ENCODE assay signal across 8 cellular contexts in genomic region chr15:67122816-67123215, GRCh38. TPM values are rescaled to one million over a fixed set of nuclear protein-coding genes. Genes with fewer than 3 reads are reported as not detected.
A peak's percentile ranks its signal among the peaks of the same experiment; 100 is the strongest.
DNase-seq lines count a peak whose midpoint lies in the region; ATAC-seq and TF ChIP-seq lines count a peak whose summit lies in the region.
"Not testable (repeated sequence)": the region's sequence is repeated elsewhere in the genome, so short reads cannot be mapped to it uniquely, and the experiment has no call there.

No MANE protein-coding gene starts in this region.

- not testable (repeated sequence) for H3K9me3 ChIP-seq in PC-3 (ENCODE audit: low read length); esophagus squamous epithelium; transverse colon

- H4K20me1 ChIP-seq in PC-3 (ENCODE audit: low read length): not testable (repeated sequence)

- H3K9me2 ChIP-seq in PC-3 (replicated peaks; ENCODE audit: low read length): not testable (repeated sequence)

- H3K36me3 Mint-ChIP-seq in CD14-positive monocyte: peaks cover 51 to 57% of the 10 kb centered on the region in 2 donors
- H3K36me3 Mint-ChIP-seq in activated CD4-positive, alpha-beta memory T cell treated with anti-CD3 and anti-CD28 coated beads for 36 hours: peaks cover 12% of the 10 kb centered on the region
- peaks cover 8 to 11% of the 10 kb centered on the region in 2 donors for H3K36me3 Mint-ChIP-seq in naive B cell

- H3K4me1 ChIP-seq in PC-3 (ENCODE audit: insufficient read depth, low read length) (peaks cover 87% of the 10 kb centered on the region), esophagus squamous epithelium (peaks cover 78 to 100% (median 90%) of the 10 kb centered on the region in 3 donors), transverse colon (peaks cover 38 to 81% (median 55%) of the 10 kb centered on the region in 4 donors)

- not testable (repeated sequence) for H3K36me3 ChIP-seq in PC-3 (ENCODE audit: low read depth, low read length); esophagus squamous epithelium; transverse colon
- H3K36me3 ChIP-seq in brain microvascular endothelial cell (replicated peaks): peaks cover 31% of the 10 kb centered on the region

- not testable (repeated sequence) for TF ChIP-seq POLR2A in esophagus squamous epithelium (IDR thresholded peaks at IDR 0.05); transverse colon (IDR thresholded peaks at IDR 0.05)

- CTCF ChIA-PET in PC-3 (lab: Charles Lee): interaction anchor here (0.6 to 0.7 kb wide), 2 partner anchors 16 to 28 kb away, joined by 3 read pairs; no protein-coding TSS in a partner anchor
- CTCF ChIA-PET in activated CD4-positive, alpha-beta memory T cell treated with anti-CD3 and anti-CD28 coated beads for 36 hours (lab: Charles Lee): interaction anchor here (1.1 to 1.3 kb wide), 2 partner anchors 11 to 22 kb away, joined by 3 read pairs; no protein-coding TSS in a partner anchor

- H3K4me2 ChIP-seq in PC-3 (ENCODE audit: low read length): not testable (repeated sequence)

- not testable (repeated sequence) for BruUV-seq in PC-3 (replicated peaks; lab: Mats Ljungman, UMichigan)

- H3K4me1 Mint-ChIP-seq in CD14-positive monocyte: peaks cover 84% of the 10 kb centered on the region
- peaks cover 86% of the 10 kb centered on the region for H3K4me1 Mint-ChIP-seq in activated CD4-positive, alpha-beta memory T cell treated with anti-CD3 and anti-CD28 coated beads for 36 hours (ENCODE audit: low read depth)
- H3K4me1 Mint-ChIP-seq in naive B cell: peaks cover 65 to 97% (median 93%) of the 10 kb centered on the region in 3 donors

- POLR2A ChIA-PET in PC-3 (lab: Charles Lee; ENCODE audit: unreplicated experiment): not testable (repeated sequence)
- POLR2A ChIA-PET in activated CD4-positive, alpha-beta memory T cell treated with anti-CD3 and anti-CD28 coated beads for 36 hours (lab: Charles Lee): interaction anchor here (1.0 to 3.4 kb wide), 3 partner anchors 11 to 22 kb away, joined by 3 to 26 read pairs (median 5); no protein-coding TSS in a partner anchor

- TF ChIP-seq EP300 in transverse colon (IDR thresholded peaks at IDR 0.05; ENCODE audit: low read depth): not testable (repeated sequence)

- not testable (repeated sequence) for H3K27me3 ChIP-seq in PC-3 (ENCODE audit: low read length); brain microvascular endothelial cell (replicated peaks); esophagus squamous epithelium; transverse colon

- not testable (repeated sequence) for H2AFZ ChIP-seq in PC-3 (ENCODE audit: low read length)

- not testable (repeated sequence) for H3K4me3 Mint-ChIP-seq in CD14-positive monocyte; activated CD4-positive, alpha-beta memory T cell treated with anti-CD3 and anti-CD28 coated beads for 36 hours
- H3K4me3 Mint-ChIP-seq in naive B cell: peak overlapping the region in 3 of 8 donors; percentile 9 to 47 (median 15)

- intact Hi-C loops in CD14-positive monocyte (cut with micrococcal nuclease): loop anchor here in 1 of 2 donors (5.0 kb wide), 1 partner anchor 41 kb away; no protein-coding TSS in a partner anchor
- intact Hi-C loops in PC-3 (cut with micrococcal nuclease); activated CD4-positive, alpha-beta memory T cell treated with anti-CD3 and anti-CD28 coated beads for 36 hours (cut with micrococcal nuclease); esophagus squamous epithelium (cut with DNase I): not testable (repeated sequence)
- intact Hi-C loops in transverse colon (cut with DNase I; ENCODE audit: low total_unique reads): loop anchor here (10.0 kb wide), 1 partner anchor 62 kb away; no protein-coding TSS in a partner anchor

- not testable (repeated sequence) for TF ChIP-seq CTCF in CD14-positive monocyte (IDR thresholded peaks at IDR 0.05); PC-3 (conservative IDR thresholded peaks at IDR 0.05; ENCODE audit: low read depth, low read length); brain microvascular endothelial cell (IDR thresholded peaks at IDR 0.05; ENCODE audit: low read depth, low read length, missing control alignments); esophagus squamous epithelium (IDR thresholded peaks at IDR 0.05); transverse colon (IDR thresholded peaks at IDR 0.05)

- not testable (repeated sequence) for H3K9me3 Mint-ChIP-seq in CD14-positive monocyte; activated CD4-positive, alpha-beta memory T cell treated with anti-CD3 and anti-CD28 coated beads for 36 hours; naive B cell

- 76 to 78% methylated on average over 5 of the region's 5 CpGs for WGBS in esophagus squamous epithelium, 2 donors
- 77 to 100% methylated on average over 2 to 5 of the region's 5 CpGs for WGBS in transverse colon (ENCODE audit: low coverage in 1 of 2), 2 donors

- in situ Hi-C loops in brain microvascular endothelial cell (cut with HindIII; ENCODE audit: low pct_ligation_motif_present, low sequenced_read_pairs); transverse colon (cut with MboI; ENCODE audit: low pct_ligation_motif_present in 1 of 4, low pct_unique_long_range_greater_than_20kb in 1 of 4, low sequenced_read_pairs in 3 of 4): not testable (repeated sequence)

- not testable (repeated sequence) for H3K4me3 ChIP-seq in PC-3 (ENCODE audit: low read length); brain microvascular endothelial cell (ENCODE audit: low read depth, low read length); esophagus squamous epithelium; skin epidermis; transverse colon

- peaks cover 86% of the 10 kb centered on the region for H3K79me2 ChIP-seq in PC-3 (ENCODE audit: low read length)

- not testable (repeated sequence) for DNase-seq in CD14-positive monocyte (ENCODE audit: low spot score); PC-3; activated CD4-positive, alpha-beta memory T cell treated with anti-CD3 and anti-CD28 coated beads for 36 hours; brain microvascular endothelial cell; esophagus squamous epithelium (lab: John Stamatoyannopoulos, UW); naive B cell; transverse colon

- H3K27ac ChIP-seq in PC-3 (ENCODE audit: low read length): peak overlapping the region; percentile 100
- H3K27ac ChIP-seq in brain microvascular endothelial cell: peak overlapping the region; percentile 100
- peak overlapping the region; percentile 90 to 98 (median 92) for H3K27ac ChIP-seq in esophagus squamous epithelium
- H3K27ac ChIP-seq in skin epidermis: peak overlapping the region in 11 of 21 experiments; percentile 79 to 93 (median 86)
- peak overlapping the region; percentile 82 to 91 (median 84) for H3K27ac ChIP-seq in transverse colon

- peaks cover 20% of the 10 kb centered on the region for H3F3A ChIP-seq in PC-3 (ENCODE audit: low read length, unreplicated experiment)

- H3K27me3 Mint-ChIP-seq in CD14-positive monocyte (ENCODE audit: low read depth in 3 of 3); activated CD4-positive, alpha-beta memory T cell treated with anti-CD3 and anti-CD28 coated beads for 36 hours; naive B cell: not testable (repeated sequence)

- H3K9ac ChIP-seq in PC-3 (ENCODE audit: low read length): not testable (repeated sequence)

- H3K27ac Mint-ChIP-seq in CD14-positive monocyte (peak overlapping the region in 6 of 7 donors; percentile 60 to 99 (median 98)), naive B cell (peak overlapping the region in 5 of 6 donors; percentile 60 to 99 (median 98))
- H3K27ac Mint-ChIP-seq in activated CD4-positive, alpha-beta memory T cell treated with anti-CD3 and anti-CD28 coated beads for 36 hours: peak overlapping the region; percentile 95

- ATAC-seq in PC-3; naive B cell (ENCODE audit: low read depth in 2 of 2): not testable (repeated sequence)

RNA-seq across cellular contexts. Expression of gene SMAD3, which starts 57.4 kb away (rescaled TPM):
- polyA plus RNA-seq in CD14-positive monocyte (1 to 10 TPM; 4.4 to 5.4 TPM), naive B cell (ENCODE audit: low read depth in 6 of 6) (10 to 100 TPM; 34.7 to 68.7 (median 38.0) TPM)
- total RNA-seq in PC-3 (2014; rRNA removed) (75.6 and 86.4 TPM in 2 replicates), esophagus squamous epithelium (100 to 1,000 TPM in 2 of 4 donors, 10 to 100 TPM in 2; 70.8 to 134 (median 105) TPM), transverse colon (10 to 100 TPM; 30.9 to 65.1 (median 57.0) TPM)
- 10 to 100 TPM; 50.2 to 50.5 TPM for total RNA-seq in activated CD4-positive, alpha-beta memory T cell treated with anti-CD3 and anti-CD28 coated beads for 36 hours
